20 cellular contexts compared by ENCODE assay signal in genomic region chr1:244297616-244298015, GRCh38.
"Had no signal": no experiment of that assay in that cellular context is flagged by ENCODE, and none has a peak within 500 bp of the region (broad histone marks: within the 10 kb centered on the region; RNA-seq: fewer than 3 reads in every experiment).

No MANE protein-coding gene starts in this region.

- H3K27ac ChIP-seq: coronary artery, psoas muscle, right lobe of liver, suprapubic skin, thyroid gland had no signal

- H3K27ac Mint-ChIP-seq: stimulated activated effector memory CD8-positive, alpha-beta T cell treated with anti-CD3 and anti-CD28 coated beads, Interleukin-12 subunit alpha, Interleukin-12 subunit beta, amount 100 ng/mL, for 72 hours; type B pancreatic cell had no signal

- H3K4me1 ChIP-seq: psoas muscle, suprapubic skin had no signal

- H3K9me3 ChIP-seq: heart left ventricle, mucosa of descending colon, psoas muscle, right lobe of liver, suprapubic skin, thyroid gland had no signal

- H3K9me3 Mint-ChIP-seq: nephron progenitor cell; stimulated activated effector memory CD8-positive, alpha-beta T cell treated with anti-CD3 and anti-CD28 coated beads, Interleukin-12 subunit alpha, Interleukin-12 subunit beta, amount 100 ng/mL, for 72 hours had no signal

- ATAC-seq: esophagus mucosa; heart left ventricle; left lobe of liver; mucosa of descending colon; psoas muscle; right lobe of liver; stimulated activated effector memory CD8-positive, alpha-beta T cell treated with anti-CD3 and anti-CD28 coated beads, Interleukin-12 subunit alpha, Interleukin-12 subunit beta, amount 100 ng/mL, for 72 hours; stimulated activated naive CD8-positive, alpha-beta T cell treated with anti-CD3 and anti-CD28 coated beads, Interleukin-15, Interleukin-2, amounts not matched to agents 100 U/mL and 50 U/mL, for 24 hours had no signal

- H3K36me3 Mint-ChIP-seq: type B pancreatic cell had no signal

- H3K27me3 ChIP-seq: dorsolateral prefrontal cortex, heart left ventricle, right lobe of liver, suprapubic skin, thyroid gland had no signal

- DNase-seq: dorsolateral prefrontal cortex; effector memory CD4-positive, alpha-beta T cell; heart left ventricle; hippocampal formation; mammary epithelial cell; mucosa of descending colon; nephron progenitor cell; psoas muscle; retina; right lobe of liver; stimulated activated CD4-positive, alpha-beta T cell treated with anti-CD3 and anti-CD28 coated beads, Interleukin-4, amount 100 ng/mL, for 1 hour; stimulated activated CD8-positive, alpha-beta memory T cell treated with anti-CD3 and anti-CD28 coated beads, Interleukin-4, amount 100 ng/mL, for 48 hours; stimulated activated naive CD8-positive, alpha-beta T cell treated with anti-CD3 and anti-CD28 coated beads, Interleukin-15, Interleukin-2, amounts not matched to agents 100 U/mL and 50 U/mL, for 24 hours; thyroid gland had no signal

- H3K36me3 ChIP-seq: heart left ventricle, right lobe of liver, suprapubic skin, thyroid gland had no signal

- H3K4me3 Mint-ChIP-seq: nephron progenitor cell; stimulated activated effector memory CD8-positive, alpha-beta T cell treated with anti-CD3 and anti-CD28 coated beads, Interleukin-12 subunit alpha, Interleukin-12 subunit beta, amount 100 ng/mL, for 72 hours; type B pancreatic cell had no signal

- H3K4me3 ChIP-seq: coronary artery, dorsolateral prefrontal cortex, heart left ventricle, mucosa of descending colon, psoas muscle, right lobe of liver, suprapubic skin, thyroid gland had no signal
